In the genomic region with DNA sequence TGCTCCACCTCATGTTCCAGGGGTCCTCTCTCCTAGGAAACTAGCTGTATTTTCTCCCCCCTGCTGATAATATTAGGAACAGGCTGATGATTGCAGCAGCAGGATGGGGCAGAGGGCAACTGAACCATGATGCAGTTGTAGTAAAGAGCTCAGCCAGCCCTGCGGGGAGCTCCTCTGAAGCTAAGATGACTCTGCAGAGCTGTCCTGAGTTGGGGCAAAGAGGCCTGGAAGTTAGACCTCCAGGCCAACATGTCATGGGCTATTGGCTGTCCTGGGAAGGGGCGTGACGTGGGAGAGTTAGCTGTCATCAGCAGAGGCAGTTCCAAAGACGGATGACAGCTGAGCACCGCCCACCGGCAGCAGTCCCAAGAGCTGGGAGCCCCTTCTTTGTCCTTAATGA, we compare ENCODE assay signal across 19 cellular contexts. TPM values are rescaled to one million over a fixed set of nuclear protein-coding genes. Genes with fewer than 3 reads are reported as not detected.
"Had no signal": no experiment of that assay in that cellular context is flagged by ENCODE, and none has a peak within 500 bp of the region (broad histone marks: within the 10 kb centered on the region; RNA-seq: fewer than 3 reads in every experiment).

No MANE protein-coding gene starts in this region.

- H3K36me3 ChIP-seq: esophagus squamous epithelium, heart right ventricle, tibial nerve had no signal

- H3K27ac Mint-ChIP-seq: activated CD4-positive, alpha-beta memory T cell treated with anti-CD3 and anti-CD28 coated beads for 36 hours; activated CD4-positive, alpha-beta T cell treated with anti-CD3 and anti-CD28 coated beads for 36 hours; activated naive CD8-positive, alpha-beta T cell treated with anti-CD3 and anti-CD28 coated beads for 36 hours; activated T-helper 1 cell treated with anti-CD3 and anti-CD28 coated beads, Interleukin-12 subunit alpha, Interleukin-12 subunit beta, Interleukin-2, Interleukin-4 antibody, amounts not matched to agents 30 ng/mL and 10 ng/mL and 1 ng/mL, durations not matched to agents 14 hours and 24 hours and 36 hours; effector memory CD8-positive, alpha-beta T cell; naive thymus-derived CD4-positive, alpha-beta T cell had no signal

- H3K36me3 Mint-ChIP-seq: activated CD4-positive, alpha-beta memory T cell treated with anti-CD3 and anti-CD28 coated beads for 36 hours; activated naive CD8-positive, alpha-beta T cell treated with anti-CD3 and anti-CD28 coated beads for 36 hours; naive thymus-derived CD4-positive, alpha-beta T cell had no signal

- DNase-seq: activated CD4-positive, alpha-beta memory T cell treated with anti-CD3 and anti-CD28 coated beads for 36 hours; activated CD4-positive, alpha-beta T cell treated with anti-CD3 and anti-CD28 coated beads for 36 hours; activated naive CD8-positive, alpha-beta T cell treated with anti-CD3 and anti-CD28 coated beads for 36 hours; activated T-cell treated with anti-CD3 and anti-CD28 coated beads for 4 hours; amniotic stem cell; effector memory CD8-positive, alpha-beta T cell; esophagus squamous epithelium; heart right ventricle; left ventricle myocardium superior; naive thymus-derived CD4-positive, alpha-beta T cell; stimulated activated CD4-positive, alpha-beta T cell treated with anti-CD3 and anti-CD28 coated beads, Interleukin-2, amount 100 ng/mL, for 24 hours; stimulated activated naive CD8-positive, alpha-beta T cell treated with anti-CD3 and anti-CD28 coated beads, Interleukin-15, Interleukin-2, amounts not matched to agents 100 U/mL and 50 U/mL, for 24 hours; T-helper 2 cell had no signal

- H3K9me3 ChIP-seq: esophagus squamous epithelium, heart right ventricle, tibial nerve had no signal

- H3K27ac ChIP-seq: esophagus squamous epithelium, heart right ventricle, tibial nerve had no signal

- H3K4me1 Mint-ChIP-seq: activated CD4-positive, alpha-beta T cell treated with anti-CD3 and anti-CD28 coated beads for 36 hours; activated naive CD8-positive, alpha-beta T cell treated with anti-CD3 and anti-CD28 coated beads for 36 hours had no signal

- H3K4me3 Mint-ChIP-seq: activated CD4-positive, alpha-beta memory T cell treated with anti-CD3 and anti-CD28 coated beads for 36 hours; activated CD4-positive, alpha-beta T cell treated with anti-CD3 and anti-CD28 coated beads for 36 hours; activated naive CD8-positive, alpha-beta T cell treated with anti-CD3 and anti-CD28 coated beads for 36 hours; activated T-helper 1 cell treated with anti-CD3 and anti-CD28 coated beads, Interleukin-12 subunit alpha, Interleukin-12 subunit beta, Interleukin-2, Interleukin-4 antibody, amounts not matched to agents 30 ng/mL and 10 ng/mL and 1 ng/mL, durations not matched to agents 14 hours and 24 hours and 36 hours; effector memory CD8-positive, alpha-beta T cell; naive thymus-derived CD4-positive, alpha-beta T cell had no signal

- H3K9me3 Mint-ChIP-seq: activated CD4-positive, alpha-beta memory T cell treated with anti-CD3 and anti-CD28 coated beads for 36 hours; activated naive CD8-positive, alpha-beta T cell treated with anti-CD3 and anti-CD28 coated beads for 36 hours; activated T-helper 1 cell treated with anti-CD3 and anti-CD28 coated beads, Interleukin-12 subunit alpha, Interleukin-12 subunit beta, Interleukin-2, Interleukin-4 antibody, amounts not matched to agents 30 ng/mL and 10 ng/mL and 1 ng/mL, durations not matched to agents 14 hours and 24 hours and 36 hours; effector memory CD8-positive, alpha-beta T cell; naive thymus-derived CD4-positive, alpha-beta T cell had no signal

- H3K27me3 ChIP-seq: esophagus squamous epithelium, heart right ventricle, tibial nerve had no signal

- H3K4me3 ChIP-seq: esophagus squamous epithelium, heart right ventricle, tibial nerve had no signal

- H3K27me3 Mint-ChIP-seq: activated CD4-positive, alpha-beta memory T cell treated with anti-CD3 and anti-CD28 coated beads for 36 hours; activated naive CD8-positive, alpha-beta T cell treated with anti-CD3 and anti-CD28 coated beads for 36 hours had no signal

RNA-seq across cellular contexts. Expression of a gene that starts 6.6 kb away (rescaled TPM):
- total RNA-seq: activated T-helper 1 cell treated with anti-CD3 and anti-CD28 coated beads, Interleukin-12 subunit alpha, Interleukin-12 subunit beta, Interleukin-2, Interleukin-4 antibody, amounts not matched to agents 30 ng/mL and 10 ng/mL and 1 ng/mL, durations not matched to agents 14 hours and 24 hours and 36 hours had no signal

RNA-seq across cellular contexts. Expression of a gene that starts 52.3 kb away (rescaled TPM):
- total RNA-seq: activated CD4-positive, alpha-beta memory T cell treated with anti-CD3 and anti-CD28 coated beads for 36 hours; activated CD4-positive, alpha-beta T cell treated with anti-CD3 and anti-CD28 coated beads for 36 hours; activated naive CD8-positive, alpha-beta T cell treated with anti-CD3 and anti-CD28 coated beads for 36 hours; activated T-helper 1 cell treated with anti-CD3 and anti-CD28 coated beads, Interleukin-12 subunit alpha, Interleukin-12 subunit beta, Interleukin-2, Interleukin-4 antibody, amounts not matched to agents 30 ng/mL and 10 ng/mL and 1 ng/mL, durations not matched to agents 14 hours and 24 hours and 36 hours; dermis microvascular lymphatic vessel endothelial cell; kidney epithelial cell; left ventricle myocardium superior; mononuclear cell; naive thymus-derived CD4-positive, alpha-beta T cell; renal cortical epithelial cell; tibial nerve had no signal
- polyA plus RNA-seq: naive thymus-derived CD4-positive, alpha-beta T cell had no signal
